ENCODE assay signal across 8 cellular contexts in genomic region chr11:818396-819128, GRCh38. TPM values are rescaled to one million over a fixed set of nuclear protein-coding genes. Genes with fewer than 3 reads are reported as not detected.
A peak's percentile ranks its signal among the peaks of the same experiment; 100 is the strongest.
DNase-seq lines count a peak whose midpoint lies in the region; ATAC-seq and TF ChIP-seq lines count a peak whose summit lies in the region.

Gene PNPLA2 (plus strand): TSS chr11:818914. CDS start chr11:819719, 805 bp downstream.

- H3K36me3 Mint-ChIP-seq in natural killer cell treated with Interleukin-12 subunit alpha and Interleukin-12 subunit beta and Interleukin-15 and Interleukin-18, amount 100 ng/mL, for 72 hours, result no peaks in the 10 kb centered on the region

- H3K27me3 Mint-ChIP-seq in natural killer cell treated with Interleukin-12 subunit alpha and Interleukin-12 subunit beta and Interleukin-15 and Interleukin-18, amount 100 ng/mL, for 72 hours, result no peaks in the 10 kb centered on the region

- POLR2A ChIA-PET in RWPE1 (lab: Yijun Ruan, JAX; ENCODE audit: low non-redundant PET), result interaction anchor here (0.7 to 1.6 kb wide), 9 partner anchors 9 to 49 kb away, joined by 3 to 10 read pairs (median 4); partner anchors contain the start of genes CD151, POLR2L, RPLP2 and TSPAN4

- peak within 1 kb of the TSS; percentile 83 for H3K4me3 Mint-ChIP-seq in natural killer cell treated with Interleukin-12 subunit alpha and Interleukin-12 subunit beta and Interleukin-15 and Interleukin-18, amount 100 ng/mL, for 72 hours

- H3K27ac ChIP-seq in RWPE1, result peak within 1 kb of the TSS; percentile 97

- TF ChIP-seq CTCF in GM12865 (IDR thresholded peaks at IDR 0.05; ENCODE audit: insufficient read depth, low read depth, low read length, missing control alignments), result no peak
- TF ChIP-seq CTCF in RWPE1 (conservative IDR thresholded peaks at IDR 0.05; ENCODE audit: low read depth), result no peak

- DNase-seq in GM12865 (ENCODE audit: low read depth) (no peak), RWPE1 (ENCODE audit: low spot score) (peak; percentile 74), middle frontal gyrus (ENCODE audit: extremely low spot score, low spot score) (no peak), posterior cingulate gyrus (no peak), COLO829 (ENCODE audit: low spot score) (no peak)
- DNase-seq in natural killer cell treated with Interleukin-12 subunit alpha and Interleukin-12 subunit beta and Interleukin-15 and Interleukin-18, amount 100 ng/mL, for 72 hours (ENCODE audit: low spot score), result no peak
- no peak for DNase-seq in activated CD4-positive, alpha-beta T cell treated with anti-CD3 and anti-CD28 coated beads, Interleukin-2, amount 50 U/mL, for 48 hours

- no peaks in the 10 kb centered on the region for H3K9me3 Mint-ChIP-seq in natural killer cell treated with Interleukin-12 subunit alpha and Interleukin-12 subunit beta and Interleukin-15 and Interleukin-18, amount 100 ng/mL, for 72 hours

- intact Hi-C loops in posterior cingulate gyrus (cut with DNase I), result no loop called here

- CTCF ChIA-PET in RWPE1 (lab: Yijun Ruan, JAX), result interaction anchor here (0.7 kb wide), 1 partner anchor 15 kb away, joined by 3 read pairs; no protein-coding TSS in a partner anchor

- peak within 1 kb of the TSS; percentile 65 for H3K4me3 ChIP-seq in GM12865 (ENCODE audit: low read depth, low read length)

- H3K27ac Mint-ChIP-seq in natural killer cell treated with Interleukin-12 subunit alpha and Interleukin-12 subunit beta and Interleukin-15 and Interleukin-18, amount 100 ng/mL, for 72 hours, result peak within 1 kb of the TSS in 1 of 2 donors; percentile 76

- ATAC-seq in esophagus mucosa, result peak; percentile 39
- ATAC-seq in natural killer cell treated with Interleukin-12 subunit alpha and Interleukin-12 subunit beta and Interleukin-15 and Interleukin-18, amount 100 ng/mL, for 72 hours, result no peak

- H3K4me1 Mint-ChIP-seq in natural killer cell treated with Interleukin-12 subunit alpha and Interleukin-12 subunit beta and Interleukin-15 and Interleukin-18, amount 100 ng/mL, for 72 hours (ENCODE audit: low read depth in 2 of 2), result peaks cover 5 to 10% of the 10 kb centered on the region in 2 donors

RNA-seq across cellular contexts. Expression of gene PNPLA2, which starts in this region (rescaled TPM):
- total RNA-seq in esophagus mucosa, result 24.5 TPM
- total RNA-seq in natural killer cell treated with Interleukin-12 subunit alpha and Interleukin-12 subunit beta and Interleukin-15 and Interleukin-18, amount 100 ng/mL, for 72 hours, result 10 to 100 TPM; 69.0 to 95.0 TPM
